In genomic region chr1:185317886-185318310, GRCh38 we compare ENCODE assay signal across 8 cellular contexts. TPM values are rescaled to one million over a fixed set of nuclear protein-coding genes. Genes with fewer than 3 reads are reported as not detected.
A peak's percentile ranks its signal among the peaks of the same experiment; 100 is the strongest.
DNase-seq lines count a peak whose midpoint lies in the region; ATAC-seq and TF ChIP-seq lines count a peak whose summit lies in the region.

No MANE protein-coding gene starts in this region.

- H3K4me3 ChIP-seq in epithelial cell of proximal tubule (ENCODE audit: low read depth, low read length) (peak overlapping the region; percentile 91), subcutaneous abdominal adipose tissue (ENCODE audit: low read depth in 1 of 5, low read length in 5 of 5) (peak overlapping the region; percentile 71 to 97 (median 97))

- peaks cover 32% of the 10 kb centered on the region for H3K36me3 Mint-ChIP-seq in nephron progenitor cell (ENCODE audit: low read depth)

- H3K9me3 Mint-ChIP-seq in nephron progenitor cell, result peaks cover 6% of the 10 kb centered on the region

- DNase-seq in activated T-cell treated with anti-CD3 and anti-CD28 coated beads for 1 hour (ENCODE audit: low read depth) (peak; percentile 54), NCI-H2196 treated with DMSO at 0.1 percent for 48 hours (lab: John Stamatoyannopoulos, UW; ENCODE audit: unreplicated experiment) (peak; percentile 40), epithelial cell of proximal tubule (ENCODE audit: low read depth) (peak; percentile 51), nephron progenitor cell (no peak)
- no peak for DNase-seq in activated T-cell treated with anti-CD3 and anti-CD28 coated beads, Interleukin-2, amount 50 U/mL, for 1 hour
- DNase-seq in activated CD8-positive, alpha-beta memory T cell treated with anti-CD3 and anti-CD28 coated beads for 4 hours (ENCODE audit: low read depth in 2 of 2), result peak; percentile 54 to 76

- H3K4me3 Mint-ChIP-seq in nephron progenitor cell, result peak overlapping the region; percentile 96

- no peaks in the 10 kb centered on the region for H3K36me3 ChIP-seq in subcutaneous abdominal adipose tissue (ENCODE audit: control insufficient read depth in 5 of 5, insufficient read depth in 5 of 5, low read length in 5 of 5)

- H3K27me3 Mint-ChIP-seq in nephron progenitor cell (ENCODE audit: low read depth, poor library complexity), result no peaks in the 10 kb centered on the region

- peak overlapping the region; percentile 91 for H3K27ac ChIP-seq in subcutaneous abdominal adipose tissue (ENCODE audit: low read depth, low read length)

- peak; percentile 31 for ATAC-seq in HG02970 (IDR thresholded peaks at IDR 0.05; ENCODE audit: low FRiP score, unreplicated experiment)

- H3K4me1 Mint-ChIP-seq in nephron progenitor cell, result peaks cover 58% of the 10 kb centered on the region

- peak overlapping the region; percentile 1 to 92 (median 77) for H3K9ac ChIP-seq in subcutaneous abdominal adipose tissue (ENCODE audit: low read length in 5 of 5)

- peaks cover 4 to 37% (median 29%) of the 10 kb centered on the region in 5 donors for H3K4me1 ChIP-seq in subcutaneous abdominal adipose tissue (ENCODE audit: control insufficient read depth in 5 of 5, insufficient read depth in 5 of 5, low read length in 5 of 5)

- H3K27ac Mint-ChIP-seq in nephron progenitor cell, result peak overlapping the region; percentile 91

- no peaks in the 10 kb centered on the region for H3K9me3 ChIP-seq in subcutaneous abdominal adipose tissue (ENCODE audit: control insufficient read depth in 5 of 5, low read length in 5 of 5)

- TF ChIP-seq CTCF in epithelial cell of proximal tubule (conservative IDR thresholded peaks at IDR 0.05; ENCODE audit: low read depth, low read length) (no peak), nephron progenitor cell (IDR thresholded peaks at IDR 0.05) (no peak)

- no peaks in the 10 kb centered on the region for H3K27me3 ChIP-seq in subcutaneous abdominal adipose tissue (ENCODE audit: control insufficient read depth in 5 of 5, insufficient read depth in 4 of 5, low read length in 5 of 5)

RNA-seq across cellular contexts. Expression of gene IVNS1ABP, which starts 0.9 kb away (rescaled TPM):
- total RNA-seq in epithelial cell of proximal tubule, result 56.5 and 75.6 TPM in 2 replicates

Comparison
In these comparisons a context has a peak if more than half of its experiments do, and no peak if none do; other contexts are left out.
1. DNase-seq: peak in activated T-cell treated with anti-CD3 and anti-CD28 coated beads for 1 hour (single experiment), NCI-H2196 treated with DMSO at 0.1 percent for 48 hours (single experiment), activated CD8-positive, alpha-beta memory T cell treated with anti-CD3 and anti-CD28 coated beads for 4 hours (2 of 2) and epithelial cell of proximal tubule (single experiment); none in activated T-cell treated with anti-CD3 and anti-CD28 coated beads, Interleukin-2, amount 50 U/mL, for 1 hour (single experiment) and nephron progenitor cell (single experiment).